ENCODE assay signal across 13 cellular contexts in the genomic region with DNA sequence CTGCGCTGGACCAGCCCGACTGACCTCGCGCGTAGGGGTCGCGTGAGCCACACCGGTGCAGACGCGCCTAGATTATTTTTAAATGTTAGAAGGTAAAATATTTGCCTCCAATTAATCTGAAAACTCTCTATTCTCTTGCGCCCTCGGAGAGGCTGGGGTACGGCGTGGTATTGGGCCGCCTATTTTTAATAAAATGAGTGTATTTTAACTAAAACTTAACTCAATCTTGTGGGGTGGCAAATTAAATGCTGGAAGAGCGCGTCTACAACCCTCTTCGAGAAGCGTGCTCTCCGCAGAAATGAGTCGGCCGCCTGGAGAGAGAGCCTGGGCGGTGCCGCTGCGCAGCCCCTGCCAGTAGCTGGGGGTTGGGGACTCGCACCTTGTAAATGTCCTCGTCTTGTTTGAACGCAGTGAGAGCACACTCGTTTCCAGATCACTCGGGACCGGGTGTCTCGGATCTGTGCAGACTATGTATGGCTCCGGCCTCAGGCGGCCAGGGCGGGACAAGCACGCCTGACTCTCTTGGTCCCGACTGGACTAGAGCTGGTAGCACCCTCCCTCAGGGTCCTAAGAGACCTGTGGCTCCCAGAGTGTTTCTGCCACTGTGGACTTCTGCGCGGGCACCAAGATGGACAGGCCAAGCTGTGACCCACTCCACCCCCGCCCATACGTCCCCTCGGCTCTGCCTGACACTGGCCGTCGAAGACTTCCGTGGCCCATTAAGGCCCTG. TPM values are rescaled to one million over a fixed set of nuclear protein-coding genes. Genes with fewer than 3 reads are reported as not detected.
DNase-seq lines count a peak whose midpoint lies in the region; ATAC-seq and TF ChIP-seq lines count a peak whose summit lies in the region.
"Had no signal": no experiment of that assay in that cellular context is flagged by ENCODE, and none has a peak within 500 bp of the region (broad histone marks: within the 10 kb centered on the region; RNA-seq: fewer than 3 reads in every experiment).

No MANE protein-coding gene starts in this region.

- H3K27me3 Mint-ChIP-seq in immature natural killer cell (ENCODE audit: low read depth in 3 of 3): peaks cover 22 to 45% (median 32%) of the 10 kb centered on the region in 3 donors

- H3K27me3 ChIP-seq in adipocyte (replicated peaks; ENCODE audit: control insufficient read depth, insufficient read depth, low read length) (peaks cover 41% of the 10 kb centered on the region), psoas muscle (ENCODE audit: insufficient read depth in 3 of 3, low read length in 2 of 3) (peaks cover 0 to 25% (median 10%) of the 10 kb centered on the region in 3 donors), MG63 (peaks cover 5% of the 10 kb centered on the region)

- peaks cover 0 to 1% (median 0%) of the 10 kb centered on the region in 6 donors for H3K9me3 Mint-ChIP-seq in immature natural killer cell

- WGBS in psoas muscle, 3 donors: 39 to 49% (median 43%) methylated on average over 45 of the region's 45 CpGs

- in situ Hi-C loops in GM13977 (cut with MboI; ENCODE audit: low pct_unique_long_range_greater_than_20kb, low sequenced_read_pairs, unreplicated experiment): loop anchor here (25.0 kb wide), 1 partner anchor 804 kb away; no protein-coding TSS in a partner anchor

- H3K36me3 ChIP-seq in adipocyte (ENCODE audit: control insufficient read depth, insufficient read depth, low read length, severe bottlenecking) (peaks cover under 1% of the 10 kb centered on the region), psoas muscle (ENCODE audit: insufficient read depth in 1 of 2, low read depth in 1 of 2) (no peaks in the 10 kb centered on the region), MG63 (no peaks in the 10 kb centered on the region)
- H3K36me3 ChIP-seq: BE2C, cardiac muscle cell had no signal

- H3K27ac Mint-ChIP-seq in immature natural killer cell: no peak overlapping the region

- TF ChIP-seq CTCF in GM13977 (IDR thresholded peaks at IDR 0.05; ENCODE audit: extremely low read depth, insufficient read depth, missing control alignments) (no peak), psoas muscle (IDR thresholded peaks at IDR 0.05) (no peak)

- intact Hi-C loops in psoas muscle (cut with DNase I): loop anchor here (2.0 to 10.0 kb wide), 5 partner anchors 429 to 1424 kb away; no protein-coding TSS in a partner anchor

- no peak overlapping the region for H3K27ac ChIP-seq in psoas muscle
- H3K27ac ChIP-seq: cardiac muscle cell, KMS-11 had no signal

- no peak overlapping the region for H3K9ac ChIP-seq in adipocyte (ENCODE audit: low read length)
- H3K9ac ChIP-seq: KMS-11 had no signal

- peaks cover 6 to 18% of the 10 kb centered on the region in 2 donors for H3K4me1 Mint-ChIP-seq in immature natural killer cell

- H3K4me1 ChIP-seq in adipocyte (ENCODE audit: control insufficient read depth, insufficient read depth, low read length): peaks cover 4% of the 10 kb centered on the region
- H3K4me1 ChIP-seq in psoas muscle: peaks cover 19% of the 10 kb centered on the region
- H3K4me1 ChIP-seq: BE2C had no signal

- DNase-seq in GM13977 (ENCODE audit: low spot score) (peak; percentile 20), adipocyte (ENCODE audit: low read depth) (no peak), immature natural killer cell (no peak), psoas muscle (no peak), MG63 (no peak), COLO829 (ENCODE audit: low spot score) (no peak), NCI-H187 treated with DMSO at 0.1 percent for 48 hours (lab: John Stamatoyannopoulos, UW) (no peak), cortex of kidney (lab: John Stamatoyannopoulos, UW) (no peak)
- DNase-seq: BE2C, NCI-H2107 had no signal

- peak overlapping the region in 3 of 5 donors; percentile 14 to 23 (median 18) for H3K4me3 Mint-ChIP-seq in immature natural killer cell

- H3K9me3 ChIP-seq in adipocyte (ENCODE audit: control insufficient read depth, low read length): no peaks in the 10 kb centered on the region
- no peaks in the 10 kb centered on the region for H3K9me3 ChIP-seq in psoas muscle
- no peaks in the 10 kb centered on the region for H3K9me3 ChIP-seq in MG63
- H3K9me3 ChIP-seq: BE2C had no signal

- H3K36me3 Mint-ChIP-seq in immature natural killer cell: no peaks in the 10 kb centered on the region

- ATAC-seq in psoas muscle: no peak

- H3K4me3 ChIP-seq in adipocyte (ENCODE audit: low read length): peak overlapping the region; percentile 84
- peak overlapping the region; percentile 76 for H3K4me3 ChIP-seq in psoas muscle
- H3K4me3 ChIP-seq in MG63: no peak overlapping the region

RNA-seq across cellular contexts. Expression of gene MAFB, which starts 2.0 kb away (rescaled TPM):
- under 1 TPM in 2 of 3 donors, not detected in 1; 0.09 TPM for polyA plus RNA-seq in immature natural killer cell
- total RNA-seq in psoas muscle: 10 to 100 TPM in 2 of 4 donors, 1 to 10 TPM in 2; 6.1 to 63.2 (median 33.4) TPM
- 10 to 100 TPM in 2 of 3 donors, 1 to 10 TPM in 1; 4.7 to 14.1 (median 11.0) TPM for polyA plus RNA-seq in psoas muscle
- total RNA-seq in MG63 (2014; rRNA removed; shearing (Covaris generic); ENCODE audit: low replicate concordance): 0.52 and 2.6 TPM in 2 replicates
- total RNA-seq: OCI-LY7 had no signal
